1 cellular context compared by ENCODE assay signal in genomic region chr11:94603587-94603986, GRCh38.
TF ChIP-seq lines count a peak whose summit lies in the region.

No MANE protein-coding gene starts in this region.

TF ChIP-seq in SK-N-SH, 30 proteins besides CTCF, POLR2A, EP300 and RAD21 (continued from another document):
- TF ChIP-seq CHD2 (IDR thresholded peaks at IDR 0.05; ENCODE audit: low read length, partially characterized antibody) (no peak), ELF1 (IDR thresholded peaks at IDR 0.05) (no peak), SIN3A (IDR thresholded peaks at IDR 0.05; ENCODE audit: borderline replicate concordance, low read depth, low read length) (no peak), FOXJ3 (CRISPR knock-in tag; IDR thresholded peaks at IDR 0.05) (no peak), YY1 (IDR thresholded peaks at IDR 0.05; ENCODE audit: low read depth) (no peak), TEAD4 (IDR thresholded peaks at IDR 0.05; ENCODE audit: borderline replicate concordance, insufficient read depth) (no peak)
